Comparison of ENCODE assay signal across 8 cellular contexts in genomic region chr5:65172486-65173129, GRCh38.
DNase-seq lines count a peak whose midpoint lies in the region; ATAC-seq and TF ChIP-seq lines count a peak whose summit lies in the region.

No MANE protein-coding gene starts in this region.

- H3K27ac Mint-ChIP-seq in activated CD4-positive, alpha-beta memory T cell treated with anti-CD3 and anti-CD28 coated beads, Interleukin-2, amount 10 ng/mL, durations not matched to agents 7 days and 5 days: no peak overlapping the region

- POLR2A ChIA-PET in activated CD4-positive, alpha-beta memory T cell treated with anti-CD3 and anti-CD28 coated beads, Interleukin-2, amount 10 ng/mL, durations not matched to agents 7 days and 5 days (lab: Charles Lee): no interaction called here
- POLR2A ChIA-PET in OCI-LY7 (lab: Charles Lee): interaction anchor here (0.7 kb wide), 1 partner anchor 33 kb away, joined by 3 read pairs; no protein-coding TSS in a partner anchor

- peaks cover 7% of the 10 kb centered on the region for H3K27me3 Mint-ChIP-seq in activated CD4-positive, alpha-beta memory T cell treated with anti-CD3 and anti-CD28 coated beads, Interleukin-2, amount 10 ng/mL, durations not matched to agents 7 days and 5 days

- H3K4me1 Mint-ChIP-seq in activated CD4-positive, alpha-beta memory T cell treated with anti-CD3 and anti-CD28 coated beads, Interleukin-2, amount 10 ng/mL, durations not matched to agents 7 days and 5 days: peaks cover 5% of the 10 kb centered on the region

- H3K27ac ChIP-seq in OCI-LY7 (ENCODE audit: low read depth, low read length, poor library complexity, severe bottlenecking) (no peak overlapping the region), Peyer's patch (no peak overlapping the region)

- H3K4me1 ChIP-seq in OCI-LY7 (ENCODE audit: insufficient read depth, low read length, poor library complexity, severe bottlenecking): no peaks in the 10 kb centered on the region
- H3K4me1 ChIP-seq in Peyer's patch: no peaks in the 10 kb centered on the region

- H3K36me3 ChIP-seq in OCI-LY7 (ENCODE audit: insufficient read depth, low read length): no peaks in the 10 kb centered on the region
- H3K36me3 ChIP-seq in Peyer's patch: no peaks in the 10 kb centered on the region

- H3K4me3 Mint-ChIP-seq in activated CD4-positive, alpha-beta memory T cell treated with anti-CD3 and anti-CD28 coated beads, Interleukin-2, amount 10 ng/mL, durations not matched to agents 7 days and 5 days: no peak overlapping the region

- peak; percentile 28 for DNase-seq in activated CD4-positive, alpha-beta memory T cell treated with anti-CD3 and anti-CD28 coated beads, Interleukin-2, amount 10 ng/mL, durations not matched to agents 7 days and 5 days
- peak; percentile 13 for DNase-seq in stimulated activated CD4-positive, alpha-beta T cell treated with anti-CD3 and anti-CD28 coated beads, Interleukin-12 subunit alpha, Interleukin-12 subunit beta, amount 100 ng/mL, for 4 hours
- DNase-seq in left colon (no peak), OCI-LY7 (ENCODE audit: low spot score) (no peak), Peyer's patch (no peak)

- H2AFZ ChIP-seq in OCI-LY7 (ENCODE audit: low read length): no peak overlapping the region

- H3K27me3 ChIP-seq in Peyer's patch: no peaks in the 10 kb centered on the region

- no peaks in the 10 kb centered on the region for H4K20me1 ChIP-seq in OCI-LY7 (ENCODE audit: insufficient read depth, low read length)

- intact Hi-C loops in left colon (cut with DNase I, micrococcal nuclease) (no loop called here), OCI-LY7 (cut with micrococcal nuclease; ENCODE audit: unreplicated experiment) (no loop called here)

- H3K9me2 ChIP-seq in OCI-LY7 (ENCODE audit: insufficient read depth, low read length): no peaks in the 10 kb centered on the region

- H3K4me3 ChIP-seq in OCI-LY7 (ENCODE audit: low read depth, low read length, poor library complexity, severe bottlenecking): no peak overlapping the region
- H3K4me3 ChIP-seq in Peyer's patch: no peak overlapping the region

- no peaks in the 10 kb centered on the region for H3K36me3 Mint-ChIP-seq in activated CD4-positive, alpha-beta memory T cell treated with anti-CD3 and anti-CD28 coated beads, Interleukin-2, amount 10 ng/mL, durations not matched to agents 7 days and 5 days (ENCODE audit: low read depth)

- H3K9me3 ChIP-seq in OCI-LY7 (ENCODE audit: low read length) (no peaks in the 10 kb centered on the region), Peyer's patch (no peaks in the 10 kb centered on the region)

- TF ChIP-seq CTCF in OCI-LY7 (conservative IDR thresholded peaks at IDR 0.05; ENCODE audit: low read length) (no peak), Peyer's patch (IDR thresholded peaks at IDR 0.05) (no peak)

- peak; percentile 77 for ATAC-seq in GM18517 (IDR thresholded peaks at IDR 0.05; ENCODE audit: unreplicated experiment)
- peak; percentile 100 for ATAC-seq in HG02678 (IDR thresholded peaks at IDR 0.05; ENCODE audit: unreplicated experiment)
- no peak for ATAC-seq in left colon
- ATAC-seq in esophagus mucosa: no peak

- no peak overlapping the region for H3K4me2 ChIP-seq in OCI-LY7 (ENCODE audit: low read length)

- CTCF ChIA-PET in activated CD4-positive, alpha-beta memory T cell treated with anti-CD3 and anti-CD28 coated beads, Interleukin-2, amount 10 ng/mL, durations not matched to agents 7 days and 5 days (lab: Charles Lee): no interaction called here
- CTCF ChIA-PET in OCI-LY7 (lab: Charles Lee; ENCODE audit: unreplicated experiment): no interaction called here

- no peak for TF ChIP-seq POLR2A in Peyer's patch (IDR thresholded peaks at IDR 0.05)

- BruUV-seq in OCI-LY7 (replicated peaks; lab: Mats Ljungman, UMichigan): no TSS peak

- H3K9me3 Mint-ChIP-seq in activated CD4-positive, alpha-beta memory T cell treated with anti-CD3 and anti-CD28 coated beads, Interleukin-2, amount 10 ng/mL, durations not matched to agents 7 days and 5 days: no peaks in the 10 kb centered on the region

- H3K79me2 ChIP-seq in OCI-LY7 (ENCODE audit: insufficient read depth, low read depth, low read length): no peaks in the 10 kb centered on the region

Comparison
In these comparisons a context has a peak if more than half of its experiments do, and no peak if none do; other contexts are left out.
1. ATAC-seq: peak in GM18517 (single experiment) and HG02678 (single experiment); none in left colon (single experiment) and esophagus mucosa (single experiment).
2. DNase-seq: peak in activated CD4-positive, alpha-beta memory T cell treated with anti-CD3 and anti-CD28 coated beads, Interleukin-2, amount 10 ng/mL, durations not matched to agents 7 days and 5 days (single experiment) and stimulated activated CD4-positive, alpha-beta T cell treated with anti-CD3 and anti-CD28 coated beads, Interleukin-12 subunit alpha, Interleukin-12 subunit beta, amount 100 ng/mL, for 4 hours (single experiment); none in left colon (0 of 2), OCI-LY7 (single experiment) and Peyer's patch (0 of 3).